ENCODE assay signal across 8 cellular contexts in genomic region chr5:141319699-141320098, GRCh38. TPM values are rescaled to one million over a fixed set of nuclear protein-coding genes. Genes with fewer than 3 reads are reported as not detected.
DNase-seq lines count a peak whose midpoint lies in the region; ATAC-seq and TF ChIP-seq lines count a peak whose summit lies in the region.

No MANE protein-coding gene starts in this region.

- no peaks in the 10 kb centered on the region for H3K27me3 ChIP-seq in ascending aorta
- H3K27me3 ChIP-seq in tibial nerve = no peaks in the 10 kb centered on the region

- peak overlapping the region; percentile 98 for H3K4me3 Mint-ChIP-seq in activated T-cell treated with anti-CD3 and anti-CD28 coated beads, Interleukin-2, amount 50 U/mL, for 4 hours

- 72 to 76% methylated on average over 5 of the region's 5 CpGs for WGBS in lower leg skin, 2 donors
- WGBS in tibial nerve, 2 donors = 69 to 71% methylated on average over 5 of the region's 5 CpGs

- ATAC-seq in activated T-cell treated with anti-CD3 and anti-CD28 coated beads, Interleukin-2, amount 50 U/mL, for 4 hours = no peak
- ATAC-seq in HG03460 (IDR thresholded peaks at IDR 0.05; ENCODE audit: unreplicated experiment) = no peak

- peaks cover 53 to 85% of the 10 kb centered on the region in 2 donors for H3K9me3 ChIP-seq in ascending aorta
- H3K9me3 ChIP-seq in tibial nerve = peaks cover 8 to 89% (median 46%) of the 10 kb centered on the region in 4 donors

- peaks cover 47% of the 10 kb centered on the region for H3K9me3 Mint-ChIP-seq in activated T-cell treated with anti-CD3 and anti-CD28 coated beads, Interleukin-2, amount 50 U/mL, for 4 hours

- intact Hi-C loops in ascending aorta (cut with DNase I) = loop anchor here (1.0 to 10.0 kb wide), 4 partner anchors 203 to 605 kb away; no protein-coding TSS in a partner anchor
- intact Hi-C loops in lower leg skin (cut with DNase I; ENCODE audit: low total_unique reads) = no loop called here

- H3K27ac ChIP-seq in ascending aorta = peak overlapping the region; percentile 93 to 99
- peak overlapping the region in 3 of 4 donors; percentile 91 to 97 (median 95) for H3K27ac ChIP-seq in tibial nerve

- TF ChIP-seq POLR2A in lower leg skin (IDR thresholded peaks at IDR 0.05) = no peak
- no peak for TF ChIP-seq POLR2A in tibial nerve (IDR thresholded peaks at IDR 0.05)

- peaks cover 28% of the 10 kb centered on the region for H3K4me1 Mint-ChIP-seq in activated T-cell treated with anti-CD3 and anti-CD28 coated beads, Interleukin-2, amount 50 U/mL, for 4 hours (ENCODE audit: low read depth)

- peaks cover 3% of the 10 kb centered on the region for H3K27me3 Mint-ChIP-seq in activated T-cell treated with anti-CD3 and anti-CD28 coated beads, Interleukin-2, amount 50 U/mL, for 4 hours (ENCODE audit: low read depth)

- peaks cover 12 to 45% of the 10 kb centered on the region in 2 donors for H3K36me3 ChIP-seq in ascending aorta
- H3K36me3 ChIP-seq in tibial nerve = peaks cover 0 to 54% (median 19%) of the 10 kb centered on the region in 3 donors

- DNase-seq in activated T-cell treated with anti-CD3 and anti-CD28 coated beads, Interleukin-2, amount 50 U/mL, for 4 hours = no peak
- DNase-seq in activated T-cell treated with anti-CD3 and anti-CD28 coated beads, Interleukin-2, amount 50 U/mL, for 48 hours = no peak
- DNase-seq in ascending aorta (ENCODE audit: low spot score in 2 of 2) (no peak), lower leg skin (ENCODE audit: low spot score in 2 of 2) (no peak), tibial nerve (ENCODE audit: low spot score in 2 of 2) (no peak), NCI-H446 treated with DMSO at 0.1 percent for 48 hours (lab: John Stamatoyannopoulos, UW) (no peak), putamen (ENCODE audit: low spot score) (no peak)

- H3K4me1 ChIP-seq in ascending aorta (peaks cover 0 to 4% of the 10 kb centered on the region in 2 donors), tibial nerve (peaks cover 0 to 11% (median 7%) of the 10 kb centered on the region in 4 donors)

- no peak for TF ChIP-seq EP300 in tibial nerve (IDR thresholded peaks at IDR 0.05)

- H3K36me3 Mint-ChIP-seq in activated T-cell treated with anti-CD3 and anti-CD28 coated beads, Interleukin-2, amount 50 U/mL, for 4 hours (ENCODE audit: insufficient read depth) = peaks cover 45% of the 10 kb centered on the region

- peak overlapping the region; percentile 76 to 92 for H3K4me3 ChIP-seq in ascending aorta
- peak overlapping the region; percentile 82 for H3K4me3 ChIP-seq in lower leg skin (ENCODE audit: low read depth, poor library complexity, severe bottlenecking)
- peak overlapping the region; percentile 41 to 84 (median 66) for H3K4me3 ChIP-seq in tibial nerve

- TF ChIP-seq CTCF in ascending aorta (IDR thresholded peaks at IDR 0.05) (no peak), lower leg skin (IDR thresholded peaks at IDR 0.05) (no peak), tibial nerve (IDR thresholded peaks at IDR 0.05) (no peak)

RNA-seq across cellular contexts. Expression of gene TAF7, which starts 0.9 kb away (rescaled TPM):
- total RNA-seq in activated T-cell treated with anti-CD3 and anti-CD28 coated beads, Interleukin-2, amount 50 U/mL, for 4 hours = 10 to 100 TPM; 64.8 to 73.8 (median 70.4) TPM
- 30.1 TPM for total RNA-seq in ascending aorta
- 10 to 100 TPM; 46.9 to 76.0 (median 64.9) TPM for total RNA-seq in lower leg skin
- 10 to 100 TPM; 49.5 to 80.0 (median 59.5) TPM for total RNA-seq in tibial nerve

RNA-seq across cellular contexts. Expression of gene PCDHGA1, which starts 10.6 kb away (rescaled TPM):
- total RNA-seq in activated T-cell treated with anti-CD3 and anti-CD28 coated beads, Interleukin-2, amount 50 U/mL, for 4 hours = under 1 TPM; 0.05 to 0.11 (median 0.11) TPM
- total RNA-seq in ascending aorta = not detected
- total RNA-seq in lower leg skin = under 1 TPM in 3 of 4 donors, not detected in 1; 0.52 to 0.54 (median 0.53) TPM
- 1 to 10 TPM in 3 of 4 donors, under 1 TPM in 1; 0.90 to 2.5 (median 1.8) TPM for total RNA-seq in tibial nerve

RNA-seq across cellular contexts. Expression of gene SLC25A2, which starts 15.8 kb away (rescaled TPM):
- total RNA-seq in activated T-cell treated with anti-CD3 and anti-CD28 coated beads, Interleukin-2, amount 50 U/mL, for 4 hours = under 1 TPM in 1 of 3 donors, not detected in 2; 0.18 TPM
- total RNA-seq in ascending aorta (not detected), lower leg skin (1 to 10 TPM in 1 of 4 donors, under 1 TPM in 2, not detected in 1; 0.66 to 5.0 (median 0.67) TPM), tibial nerve (1 to 10 TPM in 1 of 4 donors, under 1 TPM in 1, not detected in 2; 0.42 to 4.8 TPM)

RNA-seq across cellular contexts. Expression of gene PCDHGA2, which starts 18.9 kb away (rescaled TPM):
- total RNA-seq in activated T-cell treated with anti-CD3 and anti-CD28 coated beads, Interleukin-2, amount 50 U/mL, for 4 hours = under 1 TPM in 1 of 3 donors, not detected in 2; 0.05 TPM
- 4.9 TPM for total RNA-seq in ascending aorta
- total RNA-seq in lower leg skin = 1 to 10 TPM; 1.4 to 5.3 (median 1.9) TPM
- total RNA-seq in tibial nerve = 10 to 100 TPM in 3 of 4 donors, 1 to 10 TPM in 1; 9.6 to 20.4 (median 12.7) TPM

RNA-seq across cellular contexts. Expression of gene PCDHGA3, which starts 23.9 kb away (rescaled TPM):
- total RNA-seq in activated T-cell treated with anti-CD3 and anti-CD28 coated beads, Interleukin-2, amount 50 U/mL, for 4 hours = not detected
- total RNA-seq in ascending aorta = 9.2 TPM
- 1 to 10 TPM; 1.0 to 3.5 (median 2.9) TPM for total RNA-seq in lower leg skin
- total RNA-seq in tibial nerve = 10 to 100 TPM in 1 of 4 donors, 1 to 10 TPM in 3; 6.5 to 10.5 (median 8.7) TPM
